Comparison of ENCODE assay signal across 24 cellular contexts in the genomic region with DNA sequence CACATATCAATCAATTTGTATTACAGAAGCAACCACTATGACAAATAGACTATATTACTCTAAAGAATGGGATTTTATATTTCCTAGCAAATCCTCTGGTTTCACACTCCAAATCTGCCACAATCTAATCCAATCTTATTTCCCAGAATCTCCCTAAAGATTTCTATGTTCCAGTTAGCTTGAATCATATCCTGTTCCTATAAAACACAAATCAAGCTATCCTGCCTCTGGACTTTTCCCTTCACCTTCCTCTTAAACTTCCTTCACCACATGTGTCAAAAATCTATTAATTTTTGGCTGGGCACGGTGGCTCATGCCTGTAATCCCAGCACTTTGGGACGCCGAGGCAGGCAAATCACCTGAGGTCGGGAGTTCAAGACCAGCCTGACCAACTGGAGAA.
"Had no signal": no experiment of that assay in that cellular context is flagged by ENCODE, and none has a peak within 500 bp of the region (broad histone marks: within the 10 kb centered on the region; RNA-seq: fewer than 3 reads in every experiment).

No MANE protein-coding gene starts in this region.

- FAIRE-seq: keratinocyte had no signal

- H3K4me1 ChIP-seq: colonic mucosa, uterus had no signal

- H3K9me3 ChIP-seq: colonic mucosa, gastrocnemius medialis, left lung, lower lobe of right lung, suprapubic skin, thyroid gland, uterus had no signal

- H3K27ac ChIP-seq: colonic mucosa, left lung, lower lobe of right lung, suprapubic skin had no signal

- H3K27ac Mint-ChIP-seq: endodermal cell; nephron progenitor cell; stimulated activated effector memory CD8-positive, alpha-beta T cell treated with anti-CD3 and anti-CD28 coated beads, Interleukin-12 subunit alpha, Interleukin-12 subunit beta, amount 100 ng/mL, for 72 hours; type B pancreatic cell had no signal

- H3K27me3 ChIP-seq: colonic mucosa, gastrocnemius medialis, left lung, suprapubic skin, thyroid gland, uterus had no signal

- H3K36me3 ChIP-seq: colonic mucosa, gastrocnemius medialis, lower lobe of right lung, thyroid gland, uterus had no signal

- H3K9me3 Mint-ChIP-seq: endodermal cell; naive B cell; nephron progenitor cell; stimulated activated effector memory CD8-positive, alpha-beta T cell treated with anti-CD3 and anti-CD28 coated beads, Interleukin-12 subunit alpha, Interleukin-12 subunit beta, amount 100 ng/mL, for 72 hours; type B pancreatic cell had no signal

- DNase-seq: colonic mucosa; effector CD4-positive, alpha-beta T cell; endodermal cell; gastrocnemius medialis; immature natural killer cell; left lung; lower lobe of right lung; mesenchymal stem cell; midbrain; naive B cell; nephron progenitor cell; posterior cingulate gyrus; right cardiac atrium; stimulated activated CD4-positive, alpha-beta T cell treated with anti-CD3 and anti-CD28 coated beads, Interleukin-4, amount 100 ng/mL, for 1 hour; stimulated activated CD8-positive, alpha-beta memory T cell treated with anti-CD3 and anti-CD28 coated beads, Interleukin-4, amount 100 ng/mL, for 48 hours; stimulated activated naive CD8-positive, alpha-beta T cell treated with anti-CD3 and anti-CD28 coated beads, Interleukin-15, Interleukin-2, amounts not matched to agents 100 U/mL and 50 U/mL, for 24 hours; uterus had no signal

- H3K4me3 Mint-ChIP-seq: endodermal cell; naive B cell; nephron progenitor cell; stimulated activated effector memory CD8-positive, alpha-beta T cell treated with anti-CD3 and anti-CD28 coated beads, Interleukin-12 subunit alpha, Interleukin-12 subunit beta, amount 100 ng/mL, for 72 hours; type B pancreatic cell had no signal

- H3K4me2 ChIP-seq: smooth muscle cell had no signal

- ATAC-seq: esophagus mucosa; gastrocnemius medialis; left lung; lower lobe of right lung; right cardiac atrium; stimulated activated effector memory CD8-positive, alpha-beta T cell treated with anti-CD3 and anti-CD28 coated beads, Interleukin-12 subunit alpha, Interleukin-12 subunit beta, amount 100 ng/mL, for 72 hours; stimulated activated naive CD8-positive, alpha-beta T cell treated with anti-CD3 and anti-CD28 coated beads, Interleukin-15, Interleukin-2, amounts not matched to agents 100 U/mL and 50 U/mL, for 24 hours had no signal

- H3K27me3 Mint-ChIP-seq: naive B cell, type B pancreatic cell had no signal

- H3K4me3 ChIP-seq: colonic mucosa, gastrocnemius medialis, left lung, lower lobe of right lung, smooth muscle cell, suprapubic skin, thyroid gland, uterus had no signal
